11 cellular contexts compared by ENCODE assay signal in the genomic region with DNA sequence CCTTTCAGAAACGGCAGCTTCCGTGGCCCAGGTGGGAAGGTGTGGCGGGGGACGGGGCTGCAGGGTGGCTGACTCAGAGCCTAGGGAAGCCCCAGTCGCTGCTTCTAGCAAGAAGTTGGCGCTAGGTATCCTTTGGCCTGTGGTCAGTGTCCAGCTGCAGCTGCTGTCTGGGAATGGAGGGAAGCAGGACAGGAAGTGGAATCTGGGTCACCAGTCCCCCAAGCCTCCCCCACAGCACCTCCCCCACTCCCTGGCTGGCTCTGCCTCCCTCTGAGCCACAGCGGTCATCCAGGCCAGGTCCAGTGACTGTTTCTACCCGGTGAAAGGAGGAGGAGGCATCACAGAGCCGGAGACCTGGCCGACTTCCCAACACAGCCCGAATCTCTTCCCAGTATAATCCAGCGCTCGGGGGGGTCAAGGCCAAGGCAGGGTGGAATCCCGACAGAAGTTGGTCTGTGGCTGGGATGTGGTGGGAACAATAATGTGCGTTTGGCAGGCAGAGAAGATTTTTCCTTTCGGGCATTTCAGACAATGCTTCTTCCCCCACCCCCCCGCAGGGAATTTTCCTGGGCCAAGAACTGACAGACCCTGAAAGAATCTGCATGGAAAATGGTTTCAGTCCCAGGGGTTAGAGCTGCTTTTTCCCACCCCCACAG. TPM values are rescaled to one million over a fixed set of nuclear protein-coding genes. Genes with fewer than 3 reads are reported as not detected.
DNase-seq lines count a peak whose midpoint lies in the region; ATAC-seq and TF ChIP-seq lines count a peak whose summit lies in the region.
"Had no signal": no experiment of that assay in that cellular context is flagged by ENCODE, and none has a peak within 500 bp of the region (broad histone marks: within the 10 kb centered on the region; RNA-seq: fewer than 3 reads in every experiment).

No MANE protein-coding gene starts in this region.

- H3K27me3 Mint-ChIP-seq in nephron progenitor cell (ENCODE audit: low read depth, poor library complexity), result peaks cover 13% of the 10 kb centered on the region

- ATAC-seq in foreskin keratinocyte, result peak; percentile 58

- H3K27ac Mint-ChIP-seq in nephron progenitor cell, result peak overlapping the region; percentile 51
- H3K27ac Mint-ChIP-seq: B cell, immature natural killer cell had no signal

- H3K36me3 ChIP-seq in ACC112 (ENCODE audit: insufficient read depth, low read length) (no peaks in the 10 kb centered on the region), SJSA1 (no peaks in the 10 kb centered on the region)

- no peaks in the 10 kb centered on the region for H3K36me3 Mint-ChIP-seq in nephron progenitor cell (ENCODE audit: low read depth)
- H3K36me3 Mint-ChIP-seq: immature natural killer cell, type B pancreatic cell had no signal

- H3K4me1 ChIP-seq in ACC112 (ENCODE audit: control insufficient read depth, insufficient read depth, low read length, unreplicated experiment) (peaks cover 21% of the 10 kb centered on the region), SJSA1 (replicated peaks) (peaks cover 50% of the 10 kb centered on the region), foreskin keratinocyte (no peaks in the 10 kb centered on the region)

- H2AFZ ChIP-seq in ACC112 (ENCODE audit: low read length, unreplicated experiment), result peak overlapping the region; percentile 13

- no peaks in the 10 kb centered on the region for H3K9me3 ChIP-seq in SJSA1 (replicated peaks)

- no peaks in the 10 kb centered on the region for H3K9me3 Mint-ChIP-seq in nephron progenitor cell
- H3K9me3 Mint-ChIP-seq: immature natural killer cell, type B pancreatic cell had no signal

- TF ChIP-seq CTCF in foreskin keratinocyte (conservative IDR thresholded peaks at IDR 0.05) (no peak), nephron progenitor cell (IDR thresholded peaks at IDR 0.05) (no peak)

- H3K27me3 ChIP-seq in ACC112 (ENCODE audit: insufficient read depth, low read length) (peaks cover 20% of the 10 kb centered on the region), SJSA1 (replicated peaks) (no peaks in the 10 kb centered on the region), foreskin keratinocyte (peaks cover 12% of the 10 kb centered on the region)

- DNase-seq in SJSA1 (ENCODE audit: low read depth in 1 of 2, low spot score in 2 of 2) (peak; percentile 98 to 99), foreskin keratinocyte (no peak), nephron progenitor cell (peak; percentile 35), HT-29 (ENCODE audit: low spot score) (no peak), NCI-H2227 (lab: John Stamatoyannopoulos, UW; ENCODE audit: unreplicated experiment) (no peak)
- DNase-seq in activated CD8-positive, alpha-beta memory T cell treated with anti-CD3 and anti-CD28 coated beads, Interleukin-2, amount 50 U/mL, for 4 hours, result no peak
- DNase-seq in stimulated activated naive CD4-positive, alpha-beta T cell (lab: John Stamatoyannopoulos, UW), result no peak
- DNase-seq: immature natural killer cell had no signal

- H3K4me3 Mint-ChIP-seq in nephron progenitor cell, result peak overlapping the region; percentile 18
- H3K4me3 Mint-ChIP-seq: B cell, immature natural killer cell, type B pancreatic cell had no signal

- H3K27ac ChIP-seq in ACC112 (ENCODE audit: low read depth, low read length), result peak overlapping the region; percentile 56
- peak overlapping the region; percentile 85 for H3K27ac ChIP-seq in SJSA1
- H3K27ac ChIP-seq in foreskin keratinocyte, result no peak overlapping the region

- H3K79me2 ChIP-seq in ACC112 (ENCODE audit: control insufficient read depth, insufficient read depth, low read length, unreplicated experiment), result no peaks in the 10 kb centered on the region

- H3K4me3 ChIP-seq in ACC112 (ENCODE audit: low read depth, low read length) (peak overlapping the region; percentile 44; the same call in 1 of the 2 replicates), SJSA1 (no peak overlapping the region)

- peaks cover 77% of the 10 kb centered on the region for H3K4me1 Mint-ChIP-seq in nephron progenitor cell
- H3K4me1 Mint-ChIP-seq: B cell, immature natural killer cell had no signal

RNA-seq across cellular contexts. Expression of a gene that starts 45.1 kb away (rescaled TPM):
- 345 and 479 TPM in 2 replicates for total RNA-seq in SJSA1 (2014; rRNA removed; shearing (Covaris generic))
- not detected in 2 replicates for total RNA-seq in foreskin keratinocyte
- polyA plus RNA-seq in foreskin keratinocyte, result not detected in 2 replicates
- total RNA-seq in HT-29 (2014; rRNA removed; shearing (Covaris generic)), result not detected in 2 replicates
- polyA plus RNA-seq: immature natural killer cell had no signal

Comparison
In these comparisons a context has a peak if more than half of its experiments do, and no peak if none do; other contexts are left out.
1. DNase-seq: peak in SJSA1 (2 of 2) and nephron progenitor cell (single experiment); none in foreskin keratinocyte (0 of 2), activated CD8-positive, alpha-beta memory T cell treated with anti-CD3 and anti-CD28 coated beads, Interleukin-2, amount 50 U/mL, for 4 hours (single experiment), HT-29 (single experiment), stimulated activated naive CD4-positive, alpha-beta T cell (0 of 6) and NCI-H2227 (single experiment).
2. RNA of a gene that starts 45.1 kb away (total RNA-seq): 345 to 479 TPM in SJSA1; not detected in foreskin keratinocyte and not detected in HT-29; every median in the first group is over 100 times any median in the second.